Comparison of ENCODE assay signal across 8 cellular contexts in the genomic region with DNA sequence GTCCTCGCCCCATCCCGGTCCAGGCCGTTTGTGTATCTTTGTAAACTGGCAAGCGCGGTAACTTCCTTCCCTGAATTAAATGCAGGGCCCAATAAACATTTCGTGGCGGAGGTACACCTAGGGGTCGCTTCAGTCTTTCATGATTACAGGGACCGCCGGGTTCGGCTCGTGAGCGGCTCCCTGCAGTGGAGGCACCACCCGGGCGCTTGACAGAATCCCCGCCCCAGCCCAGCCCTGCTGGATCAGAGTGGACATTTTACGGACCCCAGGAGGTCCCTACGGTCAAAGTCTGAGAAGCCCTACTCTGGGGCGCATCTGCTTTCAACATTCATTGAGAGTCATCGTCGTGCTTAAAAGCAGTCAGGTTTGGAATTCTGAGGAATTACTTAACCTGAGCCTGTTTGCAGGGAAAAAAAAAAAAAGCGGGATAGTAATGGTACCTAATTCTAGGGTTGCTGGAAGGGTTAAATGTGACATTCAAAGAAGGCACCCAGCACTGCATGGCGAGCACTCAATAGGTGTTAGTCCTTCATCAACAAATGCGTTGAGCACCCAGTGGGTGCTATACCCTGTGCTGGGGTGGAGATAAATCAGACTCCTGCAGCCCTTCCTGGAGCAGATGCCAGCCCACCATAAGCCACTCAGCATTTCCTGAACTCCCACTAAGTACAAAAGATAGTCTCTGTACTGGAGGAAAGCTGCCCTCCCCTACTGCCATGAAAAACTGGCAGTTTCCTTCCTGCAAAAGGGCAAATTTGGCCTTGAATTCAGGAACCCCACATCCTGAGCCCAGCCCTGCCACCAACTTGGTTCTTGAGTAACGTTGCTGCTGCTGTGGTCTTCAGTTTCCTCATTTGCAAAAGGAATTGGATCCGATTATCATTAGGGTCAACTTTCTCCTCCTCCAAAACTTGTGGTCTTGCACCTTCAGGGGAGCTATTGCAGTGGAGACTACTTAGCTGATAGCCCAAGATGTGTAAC. TPM values are rescaled to one million over a fixed set of nuclear protein-coding genes. Genes with fewer than 3 reads are reported as not detected.
DNase-seq lines count a peak whose midpoint lies in the region; ATAC-seq, FAIRE-seq and TF ChIP-seq lines count a peak whose summit lies in the region.

No MANE protein-coding gene starts in this region.

- peak overlapping the region; percentile 90 for H3K4me2 ChIP-seq in keratinocyte (ENCODE audit: control insufficient read depth, extremely low read depth, insufficient read depth, low read depth, low read length)

- H3K27ac Mint-ChIP-seq in activated naive CD4-positive, alpha-beta T cell treated with anti-CD3 and anti-CD28 coated beads, Interleukin-2, amount 50 U/mL, for 24 hours = no peak overlapping the region
- H3K27ac Mint-ChIP-seq in stimulated activated naive CD8-positive, alpha-beta T cell treated with anti-CD3 and anti-CD28 coated beads, Interleukin-15, amount 100 ng/mL, for 72 hours = no peak overlapping the region

- no peaks in the 10 kb centered on the region for H3K9me1 ChIP-seq in keratinocyte (ENCODE audit: control insufficient read depth, extremely low read depth, insufficient read depth, low read length)

- peak overlapping the region; percentile 44 for H3K27ac ChIP-seq in keratinocyte (ENCODE audit: control insufficient read depth, insufficient read depth, low read length)

- H3K79me2 ChIP-seq in keratinocyte (ENCODE audit: control insufficient read depth, insufficient read depth, low read length) = peaks cover 19% of the 10 kb centered on the region

- peak overlapping the region; percentile 94 for H3K9ac ChIP-seq in keratinocyte (ENCODE audit: control insufficient read depth, extremely low read depth, insufficient read depth, low read length)

- no peak for DNase-seq in activated naive CD4-positive, alpha-beta T cell treated with anti-CD3 and anti-CD28 coated beads, Interleukin-2, amount 50 U/mL, for 16 hours
- DNase-seq in NCI-H345 treated with DMSO at 0.1 percent for 48 hours (lab: John Stamatoyannopoulos, UW; ENCODE audit: unreplicated experiment) (peak; percentile 63), astrocyte of the cerebellum (ENCODE audit: low read depth) (no peak), keratinocyte (ENCODE audit: low read depth, low spot score) (no peak), NCI-H2196 (lab: John Stamatoyannopoulos, UW; ENCODE audit: unreplicated experiment) (no peak)
- no peak for DNase-seq in stimulated activated naive CD8-positive, alpha-beta T cell treated with anti-CD3 and anti-CD28 coated beads, Interleukin-15, amount 100 ng/mL, for 72 hours

- H3K4me1 ChIP-seq in keratinocyte (ENCODE audit: control insufficient read depth, extremely low read depth, insufficient read depth, low read length) = peaks cover 23% of the 10 kb centered on the region

- peak; percentile 65 for ATAC-seq in stimulated activated naive CD8-positive, alpha-beta T cell treated with anti-CD3 and anti-CD28 coated beads, Interleukin-15, amount 100 ng/mL, for 72 hours
- ATAC-seq in HG03571 (IDR thresholded peaks at IDR 0.05; ENCODE audit: unreplicated experiment) = no peak

- dilution Hi-C loops in keratinocyte (cut with MboI; ENCODE audit: extremely low pct_ligation_motif_present, low sequenced_read_pairs) = no loop called here

- H3K36me3 Mint-ChIP-seq in activated naive CD4-positive, alpha-beta T cell treated with anti-CD3 and anti-CD28 coated beads, Interleukin-2, amount 50 U/mL, for 24 hours = no peaks in the 10 kb centered on the region

- H3K4me3 ChIP-seq in astrocyte of the cerebellum (ENCODE audit: low read depth, low read length) (peak overlapping the region; percentile 87), keratinocyte (ENCODE audit: control insufficient read depth in 2 of 3, extremely low read depth in 1 of 3, insufficient read depth in 2 of 3, low read depth in 1 of 3, low read length in 3 of 3) (peak overlapping the region; percentile 74 to 95 (median 78))

- FAIRE-seq in keratinocyte (lab: Jason Lieb, UNC) = no peak

- no peaks in the 10 kb centered on the region for H4K20me1 ChIP-seq in keratinocyte (ENCODE audit: control insufficient read depth, extremely low read depth, insufficient read depth, low read length)

- in situ Hi-C loops in astrocyte of the cerebellum (cut with HindIII; ENCODE audit: low sequenced_read_pairs) = no loop called here

- TF ChIP-seq CTCF in astrocyte of the cerebellum (IDR thresholded peaks at IDR 0.05; ENCODE audit: low read depth, low read length, missing control alignments) = peak; percentile 22
- no peak for TF ChIP-seq CTCF in keratinocyte (optimal IDR thresholded peaks at IDR 0.05 in 1 of 3, IDR thresholded peaks at IDR 0.05 in 1 of 3, conservative IDR thresholded peaks at IDR 0.05 in 1 of 3; ENCODE audit: extremely low read depth in 1 of 3, insufficient read depth in 2 of 3, low read length in 3 of 3)

- H3K4me3 Mint-ChIP-seq in activated naive CD4-positive, alpha-beta T cell treated with anti-CD3 and anti-CD28 coated beads, Interleukin-2, amount 50 U/mL, for 24 hours = peak overlapping the region; percentile 84
- peak overlapping the region; percentile 72 to 85 for H3K4me3 Mint-ChIP-seq in stimulated activated naive CD8-positive, alpha-beta T cell treated with anti-CD3 and anti-CD28 coated beads, Interleukin-15, amount 100 ng/mL, for 72 hours

- H3K27me3 Mint-ChIP-seq in activated naive CD4-positive, alpha-beta T cell treated with anti-CD3 and anti-CD28 coated beads, Interleukin-2, amount 50 U/mL, for 24 hours = peaks cover 6% of the 10 kb centered on the region
- H3K27me3 Mint-ChIP-seq in stimulated activated naive CD8-positive, alpha-beta T cell treated with anti-CD3 and anti-CD28 coated beads, Interleukin-15, amount 100 ng/mL, for 72 hours = peaks cover 51% of the 10 kb centered on the region

- peak overlapping the region; percentile 86 for H2AFZ ChIP-seq in keratinocyte (ENCODE audit: control insufficient read depth, low read length)

- no peaks in the 10 kb centered on the region for H3K27me3 ChIP-seq in keratinocyte (ENCODE audit: control insufficient read depth, extremely low read depth, insufficient read depth, low read length)

- H3K4me1 Mint-ChIP-seq in activated naive CD4-positive, alpha-beta T cell treated with anti-CD3 and anti-CD28 coated beads, Interleukin-2, amount 50 U/mL, for 24 hours = peaks cover 13% of the 10 kb centered on the region
- peaks cover 14% of the 10 kb centered on the region for H3K4me1 Mint-ChIP-seq in stimulated activated naive CD8-positive, alpha-beta T cell treated with anti-CD3 and anti-CD28 coated beads, Interleukin-15, amount 100 ng/mL, for 72 hours

- no peaks in the 10 kb centered on the region for H3K9me3 ChIP-seq in keratinocyte (ENCODE audit: control insufficient read depth, low read depth, low read length)

- H3K9me3 Mint-ChIP-seq in activated naive CD4-positive, alpha-beta T cell treated with anti-CD3 and anti-CD28 coated beads, Interleukin-2, amount 50 U/mL, for 24 hours = no peaks in the 10 kb centered on the region
- no peaks in the 10 kb centered on the region for H3K9me3 Mint-ChIP-seq in stimulated activated naive CD8-positive, alpha-beta T cell treated with anti-CD3 and anti-CD28 coated beads, Interleukin-15, amount 100 ng/mL, for 72 hours

- H3K36me3 ChIP-seq in keratinocyte (ENCODE audit: control insufficient read depth in 2 of 2, extremely low read depth in 1 of 2, insufficient read depth in 2 of 2, low read length in 2 of 2) = peaks cover 11 to 12% of the 10 kb centered on the region in 2 experiments

RNA-seq across cellular contexts. Expression of a gene that starts 0.7 kb away (rescaled TPM):
- 39.2 to 45.2 TPM (median 44.1 TPM) in 3 replicates for polyA plus RNA-seq in keratinocyte
- 16.7 TPM for polyA plus RNA-seq in keratinocyte (2011; ENCODE audit: low read depth)
- 49.5 and 49.7 TPM in 2 replicates for polyA plus RNA-seq in keratinocyte (2011; cell fraction: cytosol; rRNA removed)
- 48.8 and 55.5 TPM in 2 replicates for polyA plus RNA-seq in keratinocyte (2011; cell fraction: nucleus; rRNA removed)
- polyA plus RNA-seq in keratinocyte (2012; ENCODE audit: low replicate concordance) = 38.6 and 40.4 TPM in 2 replicates
- polyA minus RNA-seq in keratinocyte = 40.3 to 52.4 TPM (median 49.0 TPM) in 3 replicates
- 70.0 TPM for polyA minus RNA-seq in keratinocyte (2011; cell fraction: cytosol; rRNA and poly(A)+ RNA removed)
- polyA minus RNA-seq in keratinocyte (2011; cell fraction: nucleus; rRNA and poly(A)+ RNA removed) = 25.7 and 27.4 TPM in 2 replicates

RNA-seq across cellular contexts. Expression of a gene that starts 0.8 kb away (rescaled TPM):
- 0.01 TPM in 1 of 3 replicates, not detected in the others for polyA plus RNA-seq in keratinocyte
- polyA plus RNA-seq in keratinocyte (2011; ENCODE audit: low read depth) = not detected
- not detected in 2 replicates for polyA plus RNA-seq in keratinocyte (2011; cell fraction: cytosol; rRNA removed)
- 0.04 TPM in 1 of 2 replicates, not detected in the other for polyA plus RNA-seq in keratinocyte (2011; cell fraction: nucleus; rRNA removed)
- 0.02 TPM in 1 of 2 replicates, not detected in the other for polyA plus RNA-seq in keratinocyte (2012; ENCODE audit: low replicate concordance)
- polyA minus RNA-seq in keratinocyte = not detected in 3 replicates
- polyA minus RNA-seq in keratinocyte (2011; cell fraction: cytosol; rRNA and poly(A)+ RNA removed) = not detected
- polyA minus RNA-seq in keratinocyte (2011; cell fraction: nucleus; rRNA and poly(A)+ RNA removed) = not detected in 2 replicates

RNA-seq across cellular contexts. Expression of a gene that starts 20.8 kb away (rescaled TPM):
- 0.02 to 0.04 TPM in 2 of 3 replicates, not detected in the other for polyA plus RNA-seq in keratinocyte
- not detected for polyA plus RNA-seq in keratinocyte (2011; ENCODE audit: low read depth)
- polyA plus RNA-seq in keratinocyte (2011; cell fraction: cytosol; rRNA removed) = not detected in 2 replicates
- 0.07 TPM in 1 of 2 replicates, not detected in the other for polyA plus RNA-seq in keratinocyte (2011; cell fraction: nucleus; rRNA removed)
- polyA plus RNA-seq in keratinocyte (2012; ENCODE audit: low replicate concordance) = 0.21 TPM in 1 of 2 replicates, not detected in the other
- polyA minus RNA-seq in keratinocyte = not detected in 3 replicates
- polyA minus RNA-seq in keratinocyte (2011; cell fraction: cytosol; rRNA and poly(A)+ RNA removed) = not detected
- not detected in 2 replicates for polyA minus RNA-seq in keratinocyte (2011; cell fraction: nucleus; rRNA and poly(A)+ RNA removed)

RNA-seq across cellular contexts. Expression of a gene that starts 53.5 kb away (rescaled TPM):
- polyA plus RNA-seq in keratinocyte = 6.5 to 7.4 TPM (median 7.0 TPM) in 3 replicates
- 3.2 TPM for polyA plus RNA-seq in keratinocyte (2011; ENCODE audit: low read depth)
- polyA plus RNA-seq in keratinocyte (2011; cell fraction: cytosol; rRNA removed) = 2.1 and 2.4 TPM in 2 replicates
- polyA plus RNA-seq in keratinocyte (2011; cell fraction: nucleus; rRNA removed) = 36.9 TPM in 2 replicates
- polyA plus RNA-seq in keratinocyte (2012; ENCODE audit: low replicate concordance) = 5.4 and 5.5 TPM in 2 replicates
- 4.7 to 6.9 TPM (median 4.9 TPM) in 3 replicates for polyA minus RNA-seq in keratinocyte
- 2.3 TPM for polyA minus RNA-seq in keratinocyte (2011; cell fraction: cytosol; rRNA and poly(A)+ RNA removed)
- 9.0 and 12.4 TPM in 2 replicates for polyA minus RNA-seq in keratinocyte (2011; cell fraction: nucleus; rRNA and poly(A)+ RNA removed)
